Comparison of ENCODE assay signal across 8 cellular contexts in the genomic region with DNA sequence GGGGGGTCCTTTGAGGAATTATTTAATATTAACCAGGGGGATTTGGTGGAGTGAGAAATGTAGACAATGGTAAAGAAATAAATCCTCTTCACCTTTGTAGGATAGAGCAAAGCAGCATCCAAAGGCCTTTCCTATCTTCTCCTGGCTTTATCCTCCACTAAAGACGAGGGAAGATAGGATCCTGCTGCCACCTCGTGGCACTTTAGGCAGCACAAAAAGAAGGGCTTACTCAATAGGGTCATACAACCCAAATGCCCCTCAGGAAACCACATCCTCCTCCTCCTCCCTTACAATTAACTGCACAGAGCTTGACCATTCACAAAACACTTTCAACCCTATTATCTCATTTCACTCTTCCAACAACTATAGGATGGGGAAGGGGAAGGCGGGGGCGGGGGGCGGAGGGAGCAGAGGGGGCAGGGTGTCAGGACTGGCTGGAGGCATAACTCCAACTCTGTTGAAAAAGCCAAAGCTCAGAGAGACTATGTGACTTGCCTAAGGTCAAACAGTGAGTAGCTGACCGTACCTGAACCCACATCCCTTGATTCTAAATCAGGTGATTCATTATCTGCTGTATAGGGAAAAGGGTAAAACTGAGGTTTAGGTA. TPM values are rescaled to one million over a fixed set of nuclear protein-coding genes. Genes with fewer than 3 reads are reported as not detected.
DNase-seq lines count a peak whose midpoint lies in the region; ATAC-seq lines count a peak whose summit lies in the region.

No MANE protein-coding gene starts in this region.

- POLR2A ChIA-PET in T-cell (lab: Charles Lee): interaction anchor here in 1 of 2 donors (0.6 kb wide), 1 partner anchor 196 kb away, joined by 6 read pairs; no protein-coding TSS in a partner anchor

- H3K4me1 Mint-ChIP-seq in T-cell: no peaks in the 10 kb centered on the region

- DNase-seq in DMS53 (lab: John Stamatoyannopoulos, UW) (peak; percentile 81), HuH-7 (ENCODE audit: low spot score) (peak; percentile 30), SW480 (ENCODE audit: low spot score) (peak; percentile 72), left cardiac atrium (peak; percentile 23), superior temporal gyrus (ENCODE audit: extremely low spot score) (peak; percentile 77), T-cell (no peak), NCI-H1930 (lab: John Stamatoyannopoulos, UW) (no peak)

- H3K27ac Mint-ChIP-seq in T-cell: no peak overlapping the region

- H3K36me3 Mint-ChIP-seq in T-cell: peaks cover 16% of the 10 kb centered on the region

- H3K4me3 Mint-ChIP-seq in T-cell: no peak overlapping the region

- ATAC-seq in left cardiac atrium (peak; percentile 65 to 80), T-cell (replicated peaks in 1 of 4) (no peak), HG02870 (IDR thresholded peaks at IDR 0.05; ENCODE audit: unreplicated experiment) (no peak)

- H3K9me3 Mint-ChIP-seq in T-cell: peaks cover 3 to 14% (median 4%) of the 10 kb centered on the region in 3 donors

- no peaks in the 10 kb centered on the region for H3K27me3 Mint-ChIP-seq in T-cell

- intact Hi-C loops in left cardiac atrium (cut with DNase I): loop anchor here in 1 of 2 donors (2.0 kb wide), 1 partner anchor 43 kb away; no protein-coding TSS in a partner anchor

- CTCF ChIA-PET in T-cell (lab: Charles Lee): no interaction called here

RNA-seq across cellular contexts. Expression of a gene that starts 45.4 kb away (rescaled TPM):
- 100 to 1,000 TPM in 1 of 2 donors, 10 to 100 TPM in 1; 90.8 to 117 TPM for total RNA-seq in left cardiac atrium
- not detected for total RNA-seq in T-cell

Comparison
In these comparisons a context has a peak if more than half of its experiments do, and no peak if none do; other contexts are left out.
1. DNase-seq: peak in DMS53 (single experiment), HuH-7 (single experiment), SW480 (single experiment), left cardiac atrium (single experiment) and superior temporal gyrus (single experiment); none in T-cell (0 of 34) and NCI-H1930 (0 of 2).
2. ATAC-seq: peak in left cardiac atrium (2 of 2); none in T-cell (0 of 4) and HG02870 (single experiment).
3. RNA of a gene that starts 45.4 kb away (total RNA-seq): 90.8 to 117 TPM in left cardiac atrium; not detected in T-cell; every median in the first group is over 10 times any median in the second.